Comparison of ENCODE assay signal across 14 cellular contexts in genomic region chr11:80320765-80321164, GRCh38.
DNase-seq lines count a peak whose midpoint lies in the region; ATAC-seq and TF ChIP-seq lines count a peak whose summit lies in the region.
"Had no signal": no experiment of that assay in that cellular context is flagged by ENCODE, and none has a peak within 500 bp of the region (broad histone marks: within the 10 kb centered on the region; RNA-seq: fewer than 3 reads in every experiment).

No MANE protein-coding gene starts in this region.

- no peak overlapping the region for H3K4me2 ChIP-seq in SK-N-SH

- H3K27ac Mint-ChIP-seq in type B pancreatic cell: no peak overlapping the region
- H3K27ac Mint-ChIP-seq: activated CD4-positive, alpha-beta T cell treated with anti-CD3 and anti-CD28 coated beads, Interleukin-2, amount 10 ng/mL, durations not matched to agents 7 days and 5 days; B cell; naive thymus-derived CD4-positive, alpha-beta T cell; stimulated activated effector memory CD8-positive, alpha-beta T cell treated with anti-CD3 and anti-CD28 coated beads, Interleukin-12 subunit alpha, Interleukin-12 subunit beta, amount 100 ng/mL, for 72 hours had no signal

- CTCF ChIA-PET in SK-N-SH (lab: Yijun Ruan, JAX): interaction anchor here (0.7 to 1.8 kb wide), 2 partner anchors 20 to 21 kb away, joined by 4 to 6 read pairs; no protein-coding TSS in a partner anchor

- TF ChIP-seq EP300 in SK-N-SH (IDR thresholded peaks at IDR 0.05; ENCODE audit: borderline replicate concordance in 1 of 2, low read depth in 1 of 2, low read length in 1 of 2): no peak

- no peaks in the 10 kb centered on the region for H3K36me3 Mint-ChIP-seq in type B pancreatic cell
- H3K36me3 Mint-ChIP-seq: stimulated activated effector memory CD8-positive, alpha-beta T cell treated with anti-CD3 and anti-CD28 coated beads, Interleukin-12 subunit alpha, Interleukin-12 subunit beta, amount 100 ng/mL, for 72 hours had no signal

- no peaks in the 10 kb centered on the region for H3K4me1 ChIP-seq in SK-N-SH (ENCODE audit: control insufficient read depth in 1 of 2, insufficient read depth in 2 of 2, low read depth in 1 of 2, low read length in 1 of 2)
- H3K4me1 ChIP-seq: SJCRH30 had no signal

- POLR2A ChIA-PET in SK-N-SH (lab: Yijun Ruan, JAX): no interaction called here

- H3K27me3 ChIP-seq in SK-N-SH (ENCODE audit: insufficient read depth): no peaks in the 10 kb centered on the region
- H3K27me3 ChIP-seq: SJCRH30 had no signal

- H3K9me3 ChIP-seq in SK-N-SH: no peaks in the 10 kb centered on the region
- H3K9me3 ChIP-seq: SJCRH30 had no signal

- WGBS in SK-N-SH (ENCODE audit: low lambda C conversion rate): 73% methylated on average over 4 of the region's 4 CpGs

- H3K4me3 ChIP-seq in SK-N-SH (ENCODE audit: low read depth in 2 of 2, low read length in 1 of 2): no peak overlapping the region
- H3K4me3 ChIP-seq in astrocyte of the cerebellum (ENCODE audit: low read depth, low read length): no peak overlapping the region
- H3K4me3 ChIP-seq: SJCRH30 had no signal

- H3K79me2 ChIP-seq in SK-N-SH (ENCODE audit: insufficient read depth): no peaks in the 10 kb centered on the region

- in situ Hi-C loops in astrocyte of the cerebellum (cut with HindIII; ENCODE audit: low sequenced_read_pairs): loop anchor here (5.0 kb wide), 2 partner anchors 37 to 72 kb away; no protein-coding TSS in a partner anchor

- TF ChIP-seq RAD21 in SK-N-SH (IDR thresholded peaks at IDR 0.05; ENCODE audit: low read length): 0 out of 2 replicates have a peak, but pooled peaks have one; percentile 19

- ATAC-seq in SK-N-SH treated with all-trans-retinoic acid at 6 μM for 48 hours (no peak), left ventricle myocardium superior (no peak)
- ATAC-seq: naive thymus-derived CD4-positive, alpha-beta T cell; stimulated activated effector memory CD8-positive, alpha-beta T cell treated with anti-CD3 and anti-CD28 coated beads, Interleukin-12 subunit alpha, Interleukin-12 subunit beta, amount 100 ng/mL, for 72 hours had no signal

- H4K20me1 ChIP-seq in SK-N-SH (ENCODE audit: insufficient read depth): no peaks in the 10 kb centered on the region

- DNase-seq in SK-N-SH: peak; percentile 2
- peak in 2 of 3 experiments; percentile 63 to 85 for DNase-seq in NCI-H1417 (lab: John Stamatoyannopoulos, UW)
- DNase-seq in astrocyte of the cerebellum (ENCODE audit: low read depth): no peak
- DNase-seq in type B pancreatic cell (ENCODE audit: extremely low spot score, unreplicated experiment): no peak
- no peak for DNase-seq in dermis blood vessel endothelial cell
- no peak for DNase-seq in left ventricle myocardium superior
- no peak for DNase-seq in activated effector memory CD4-positive, alpha-beta T cell treated with Interleukin-2 at 50 U/mL for 16 hours
- DNase-seq: activated CD4-positive, alpha-beta T cell treated with anti-CD3 and anti-CD28 coated beads, Interleukin-2, amount 10 ng/mL, durations not matched to agents 7 days and 5 days; naive thymus-derived CD4-positive, alpha-beta T cell; NCI-H1436; SJCRH30 had no signal

- intact Hi-C loops in left ventricle myocardium superior (cut with micrococcal nuclease): no loop called here

- no peak overlapping the region for H3K4me3 Mint-ChIP-seq in type B pancreatic cell
- H3K4me3 Mint-ChIP-seq: activated CD4-positive, alpha-beta T cell treated with anti-CD3 and anti-CD28 coated beads, Interleukin-2, amount 10 ng/mL, durations not matched to agents 7 days and 5 days; B cell; naive thymus-derived CD4-positive, alpha-beta T cell; stimulated activated effector memory CD8-positive, alpha-beta T cell treated with anti-CD3 and anti-CD28 coated beads, Interleukin-12 subunit alpha, Interleukin-12 subunit beta, amount 100 ng/mL, for 72 hours had no signal

- 0 out of 2 replicates have a peak, but pooled peaks have one; percentile 23 for TF ChIP-seq CTCF in SK-N-SH (IDR thresholded peaks at IDR 0.05)
- TF ChIP-seq CTCF in astrocyte of the cerebellum (IDR thresholded peaks at IDR 0.05; ENCODE audit: low read depth, low read length, missing control alignments): peak; percentile 33
- TF ChIP-seq CTCF in type B pancreatic cell (conservative IDR thresholded peaks at IDR 0.05): peak; percentile 45

- no peaks in the 10 kb centered on the region for H3K9me3 Mint-ChIP-seq in type B pancreatic cell
- H3K9me3 Mint-ChIP-seq: activated CD4-positive, alpha-beta T cell treated with anti-CD3 and anti-CD28 coated beads, Interleukin-2, amount 10 ng/mL, durations not matched to agents 7 days and 5 days had no signal

- no peaks in the 10 kb centered on the region for H3K27me3 Mint-ChIP-seq in type B pancreatic cell
- H3K27me3 Mint-ChIP-seq: activated CD4-positive, alpha-beta T cell treated with anti-CD3 and anti-CD28 coated beads, Interleukin-2, amount 10 ng/mL, durations not matched to agents 7 days and 5 days; B cell; naive thymus-derived CD4-positive, alpha-beta T cell had no signal

- H3F3A ChIP-seq in SK-N-SH (replicated peaks; ENCODE audit: insufficient read depth): no peaks in the 10 kb centered on the region

- no peak overlapping the region for H3K9ac ChIP-seq in SK-N-SH

- H3K9me2 ChIP-seq in SK-N-SH: no peaks in the 10 kb centered on the region

- no peaks in the 10 kb centered on the region for H3K4me1 Mint-ChIP-seq in type B pancreatic cell (ENCODE audit: unreplicated experiment)
- H3K4me1 Mint-ChIP-seq: activated CD4-positive, alpha-beta T cell treated with anti-CD3 and anti-CD28 coated beads, Interleukin-2, amount 10 ng/mL, durations not matched to agents 7 days and 5 days; B cell; naive thymus-derived CD4-positive, alpha-beta T cell; stimulated activated effector memory CD8-positive, alpha-beta T cell treated with anti-CD3 and anti-CD28 coated beads, Interleukin-12 subunit alpha, Interleukin-12 subunit beta, amount 100 ng/mL, for 72 hours had no signal

- H2AFZ ChIP-seq in SK-N-SH (ENCODE audit: low read depth): no peak overlapping the region

- no peaks in the 10 kb centered on the region for H3K36me3 ChIP-seq in SK-N-SH (replicated peaks in 1 of 2; ENCODE audit: control insufficient read depth in 1 of 2, insufficient read depth in 2 of 2, low read length in 1 of 2)
- H3K36me3 ChIP-seq: SJCRH30 had no signal

- H3K27ac ChIP-seq in SK-N-SH (ENCODE audit: low read depth in 2 of 2, low read length in 1 of 2): no peak overlapping the region
- H3K27ac ChIP-seq: SJCRH30 had no signal

TF ChIP-seq in SK-N-SH, 30 proteins besides CTCF, POLR2A, EP300 and RAD21 (continues in another document):
- TF ChIP-seq FOXJ3 (CRISPR knock-in tag; IDR thresholded peaks at IDR 0.05): no peak
- no peak for TF ChIP-seq IRF3 (IDR thresholded peaks at IDR 0.05; ENCODE audit: low read depth, low read length)
- TF ChIP-seq MAX (IDR thresholded peaks at IDR 0.05; ENCODE audit: low read depth): no peak
- TF ChIP-seq GATA2 (CRISPR knock-in tag; IDR thresholded peaks at IDR 0.05): no peak
- no peak for TF ChIP-seq MEF2A (IDR thresholded peaks at IDR 0.05; ENCODE audit: borderline replicate concordance, low read depth)
- TF ChIP-seq NFIC (IDR thresholded peaks at IDR 0.05; ENCODE audit: borderline replicate concordance): no peak

TF ChIP-seq in SK-N-SH treated with all-trans-retinoic acid at 6 μM for 48 hours, 23 proteins besides CTCF, POLR2A, EP300 and RAD21 (continues in another document):
- TF ChIP-seq GLIS3 (CRISPR knock-in tag; IDR thresholded peaks at IDR 0.05) (no peak), TCF4 (CRISPR knock-in tag; IDR thresholded peaks at IDR 0.05; ENCODE audit: borderline replicate concordance) (no peak), TSHZ2 (CRISPR knock-in tag; IDR thresholded peaks at IDR 0.05) (no peak)
- TF ChIP-seq, protein P1, sequence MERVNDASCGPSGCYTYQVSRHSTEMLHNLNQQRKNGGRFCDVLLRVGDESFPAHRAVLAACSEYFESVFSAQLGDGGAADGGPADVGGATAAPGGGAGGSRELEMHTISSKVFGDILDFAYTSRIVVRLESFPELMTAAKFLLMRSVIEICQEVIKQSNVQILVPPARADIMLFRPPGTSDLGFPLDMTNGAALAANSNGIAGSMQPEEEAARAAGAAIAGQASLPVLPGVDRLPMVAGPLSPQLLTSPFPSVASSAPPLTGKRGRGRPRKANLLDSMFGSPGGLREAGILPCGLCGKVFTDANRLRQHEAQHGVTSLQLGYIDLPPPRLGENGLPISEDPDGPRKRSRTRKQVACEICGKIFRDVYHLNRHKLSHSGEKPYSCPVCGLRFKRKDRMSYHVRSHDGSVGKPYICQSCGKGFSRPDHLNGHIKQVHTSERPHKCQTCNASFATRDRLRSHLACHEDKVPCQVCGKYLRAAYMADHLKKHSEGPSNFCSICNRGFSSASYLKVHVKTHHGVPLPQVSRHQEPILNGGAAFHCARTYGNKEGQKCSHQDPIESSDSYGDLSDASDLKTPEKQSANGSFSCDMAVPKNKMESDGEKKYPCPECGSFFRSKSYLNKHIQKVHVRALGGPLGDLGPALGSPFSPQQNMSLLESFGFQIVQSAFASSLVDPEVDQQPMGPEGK (CRISPR knock-in tag; IDR thresholded peaks at IDR 0.05; ENCODE audit: borderline replicate concordance): no peak

Comparison
In these comparisons a context has a peak if more than half of its experiments do, and no peak if none do; other contexts are left out.
1. DNase-seq: peak in SK-N-SH (single experiment) and NCI-H1417 (2 of 3); none in astrocyte of the cerebellum (single experiment), type B pancreatic cell (single experiment), dermis blood vessel endothelial cell (single experiment), left ventricle myocardium superior (single experiment) and activated effector memory CD4-positive, alpha-beta T cell treated with Interleukin-2 at 50 U/mL for 16 hours (single experiment).
2. Peak in every context shown above with its lines, with median percentiles within 50 percentile points of each other: CTCF ChIP-seq.